Comparison of ENCODE assay signal across 1 cellular context in the genomic region with DNA sequence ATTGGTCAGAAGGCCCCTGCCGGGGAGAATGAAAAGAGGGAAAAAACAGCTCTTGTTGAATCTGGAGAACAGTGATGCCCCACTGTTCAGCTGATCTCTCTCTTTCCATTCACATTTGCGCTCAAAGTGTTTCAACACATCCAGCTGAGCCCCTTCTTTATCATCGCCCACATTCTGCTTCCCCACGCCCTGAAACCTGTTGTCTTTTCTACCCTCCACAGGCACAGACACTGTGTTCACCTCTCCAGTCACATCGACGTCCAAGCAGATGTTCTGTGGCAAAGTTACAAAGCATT.
TF ChIP-seq lines count a peak whose summit lies in the region.

No MANE protein-coding gene starts in this region.

TF ChIP-seq in H1, 55 proteins besides CTCF, POLR2A, EP300 and RAD21 (continued from another document):
- TF ChIP-seq, protein P1, sequence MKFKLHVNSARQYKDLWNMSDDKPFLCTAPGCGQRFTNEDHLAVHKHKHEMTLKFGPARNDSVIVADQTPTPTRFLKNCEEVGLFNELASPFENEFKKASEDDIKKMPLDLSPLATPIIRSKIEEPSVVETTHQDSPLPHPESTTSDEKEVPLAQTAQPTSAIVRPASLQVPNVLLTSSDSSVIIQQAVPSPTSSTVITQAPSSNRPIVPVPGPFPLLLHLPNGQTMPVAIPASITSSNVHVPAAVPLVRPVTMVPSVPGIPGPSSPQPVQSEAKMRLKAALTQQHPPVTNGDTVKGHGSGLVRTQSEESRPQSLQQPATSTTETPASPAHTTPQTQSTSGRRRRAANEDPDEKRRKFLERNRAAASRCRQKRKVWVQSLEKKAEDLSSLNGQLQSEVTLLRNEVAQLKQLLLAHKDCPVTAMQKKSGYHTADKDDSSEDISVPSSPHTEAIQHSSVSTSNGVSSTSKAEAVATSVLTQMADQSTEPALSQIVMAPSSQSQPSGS (IDR thresholded peaks at IDR 0.05; ENCODE audit: low read length): no peak
- no peak for TF ChIP-seq E2F6 (IDR thresholded peaks at IDR 0.05)
- no peak for TF ChIP-seq BACH1 (IDR thresholded peaks at IDR 0.05; ENCODE audit: low read length)
TF ChIP-seq in H1: peak in this region for 2.
